In genomic region chr4:1293981-1294380, GRCh38 we compare ENCODE assay signal across 1 cellular context.
TF ChIP-seq lines count a peak whose summit lies in the region.

No MANE protein-coding gene starts in this region.

TF ChIP-seq in HepG2, 621 proteins besides CTCF, POLR2A, EP300 and RAD21:
- TF ChIP-seq ZBTB33 (CRISPR knock-in tag; IDR thresholded peaks at IDR 0.05) (peak; percentile 38; the same call in 1 of the 2 replicates), NR2C2 (CRISPR knock-in tag; IDR thresholded peaks at IDR 0.05; ENCODE audit: borderline replicate concordance) (no peak), MLLT10 (CRISPR knock-in tag; IDR thresholded peaks at IDR 0.05) (no peak)
